Comparison of ENCODE assay signal across 1 cellular context in genomic region chr19:51546107-51546649, GRCh38.
TF ChIP-seq lines count a peak whose summit lies in the region.

No MANE protein-coding gene starts in this region.

TF ChIP-seq in GM12878, 131 proteins besides CTCF, POLR2A, EP300 and RAD21:
- TF ChIP-seq SPI1 (IDR thresholded peaks at IDR 0.05; ENCODE audit: borderline replicate concordance, insufficient read depth, low read depth, low read length), result 0 out of 2 replicates have a peak, but pooled peaks have one; percentile 16
- peak; percentile 30; the same call in 1 of the 2 replicates for TF ChIP-seq RUNX3 (IDR thresholded peaks at IDR 0.05; ENCODE audit: low read length)
- no peak for TF ChIP-seq ELK1 (IDR thresholded peaks at IDR 0.05; ENCODE audit: low read depth, low read length)
